ENCODE assay signal across 28 cellular contexts in genomic region chr4:111020961-111021360, GRCh38.
"Had no signal": no experiment of that assay in that cellular context is flagged by ENCODE, and none has a peak within 500 bp of the region (broad histone marks: within the 10 kb centered on the region; RNA-seq: fewer than 3 reads in every experiment).

No MANE protein-coding gene starts in this region.

- ATAC-seq: activated CD8-positive, alpha-beta memory T cell treated with anti-CD3 and anti-CD28 coated beads, Interleukin-2, amount 10 ng/mL, durations not matched to agents 7 days and 5 days; activated naive CD4-positive, alpha-beta T cell treated with anti-CD3 and anti-CD28 coated beads, Interleukin-2, amount 50 U/mL, for 72 hours; activated naive CD8-positive, alpha-beta T cell treated with anti-CD3 and anti-CD28 coated beads, Interleukin-2, amount 50 U/mL, for 24 hours; body of pancreas; SK-N-SH treated with all-trans-retinoic acid at 6 μM for 48 hours had no signal

- H3K27ac Mint-ChIP-seq: activated B cell treated with CpG ODN at 0.5 μM for 24 hours; activated CD4-positive, alpha-beta T cell treated with anti-CD3 and anti-CD28 coated beads, Interleukin-2, amount 10 ng/mL, durations not matched to agents 24 days and 14 days; activated CD8-positive, alpha-beta memory T cell treated with anti-CD3 and anti-CD28 coated beads, Interleukin-2, amount 10 ng/mL, durations not matched to agents 7 days and 5 days; activated naive CD4-positive, alpha-beta T cell treated with anti-CD3 and anti-CD28 coated beads, Interleukin-2, amount 50 U/mL, for 72 hours; activated naive CD8-positive, alpha-beta T cell treated with anti-CD3 and anti-CD28 coated beads, Interleukin-2, amount 50 U/mL, for 24 hours; activated T-cell treated with anti-CD3 and anti-CD28 coated beads, Interleukin-2, amount 50 U/mL, for 24 hours; activated T-helper 1 cell treated with anti-CD3 and anti-CD28 coated beads, Interleukin-12 subunit alpha, Interleukin-12 subunit beta, Interleukin-2, Interleukin-4 antibody, amounts not matched to agents 30 ng/mL and 10 ng/mL and 1 ng/mL, durations not matched to agents 14 hours and 24 hours and 36 hours; T-helper 1 cell treated with Interleukin-12 subunit alpha and Interleukin-12 subunit beta and Interleukin-4 antibody, amounts not matched to agents 30 μg/mL and 1 μg/mL, for 36 hours had no signal

- H3K4me1 ChIP-seq: ascending aorta, body of pancreas had no signal

- H3K9me3 ChIP-seq: ascending aorta, body of pancreas, MG63, SJSA1 had no signal

- H3K27ac ChIP-seq: ascending aorta, body of pancreas, SJSA1 had no signal

- H3K4me3 Mint-ChIP-seq: activated B cell treated with CpG ODN at 0.5 μM for 24 hours; activated CD4-positive, alpha-beta T cell treated with anti-CD3 and anti-CD28 coated beads, Interleukin-2, amount 10 ng/mL, durations not matched to agents 24 days and 14 days; activated CD8-positive, alpha-beta memory T cell treated with anti-CD3 and anti-CD28 coated beads, Interleukin-2, amount 10 ng/mL, durations not matched to agents 7 days and 5 days; activated naive CD8-positive, alpha-beta T cell treated with anti-CD3 and anti-CD28 coated beads, Interleukin-2, amount 50 U/mL, for 24 hours; activated T-cell treated with anti-CD3 and anti-CD28 coated beads, Interleukin-2, amount 50 U/mL, for 24 hours; activated T-helper 1 cell treated with anti-CD3 and anti-CD28 coated beads, Interleukin-12 subunit alpha, Interleukin-12 subunit beta, Interleukin-2, Interleukin-4 antibody, amounts not matched to agents 30 ng/mL and 10 ng/mL and 1 ng/mL, durations not matched to agents 14 hours and 24 hours and 36 hours; T-helper 1 cell treated with Interleukin-12 subunit alpha and Interleukin-12 subunit beta and Interleukin-4 antibody, amounts not matched to agents 30 μg/mL and 1 μg/mL, for 36 hours had no signal

- H3K27me3 Mint-ChIP-seq: activated B cell treated with CpG ODN at 0.5 μM for 24 hours; activated CD4-positive, alpha-beta T cell treated with anti-CD3 and anti-CD28 coated beads, Interleukin-2, amount 10 ng/mL, durations not matched to agents 24 days and 14 days; activated CD8-positive, alpha-beta memory T cell treated with anti-CD3 and anti-CD28 coated beads, Interleukin-2, amount 10 ng/mL, durations not matched to agents 7 days and 5 days; activated naive CD8-positive, alpha-beta T cell treated with anti-CD3 and anti-CD28 coated beads, Interleukin-2, amount 50 U/mL, for 24 hours; activated T-cell treated with anti-CD3 and anti-CD28 coated beads, Interleukin-2, amount 50 U/mL, for 24 hours had no signal

- H3K4me3 ChIP-seq: ascending aorta, body of pancreas, MG63, SJSA1 had no signal

- H3K36me3 Mint-ChIP-seq: activated CD8-positive, alpha-beta memory T cell treated with anti-CD3 and anti-CD28 coated beads, Interleukin-2, amount 10 ng/mL, durations not matched to agents 7 days and 5 days; activated naive CD4-positive, alpha-beta T cell treated with anti-CD3 and anti-CD28 coated beads, Interleukin-2, amount 50 U/mL, for 72 hours had no signal

- H3K36me3 ChIP-seq: ascending aorta, MG63, SJSA1 had no signal

- DNase-seq: activated B cell treated with CpG ODN at 0.5 μM for 24 hours; activated CD4-positive, alpha-beta T cell treated with anti-CD3 and anti-CD28 coated beads for 1 hour; activated CD4-positive, alpha-beta T cell treated with anti-CD3 and anti-CD28 coated beads, Interleukin-2, amount 10 ng/mL, durations not matched to agents 24 days and 14 days; activated CD4-positive, alpha-beta T cell treated with anti-CD3 and anti-CD28 coated beads, Interleukin-2, amount 50 U/mL, for 48 hours; activated CD8-positive, alpha-beta memory T cell treated with anti-CD3 and anti-CD28 coated beads, Interleukin-2, amount 10 ng/mL, durations not matched to agents 7 days and 5 days; activated effector memory CD4-positive, alpha-beta T cell treated with Interleukin-2 at 50 U/mL for 16 hours; activated naive CD4-positive, alpha-beta T cell treated with Interleukin-2 at 50 U/mL for 16 hours; activated naive CD8-positive, alpha-beta T cell treated with anti-CD3 and anti-CD28 coated beads, Interleukin-2, amount 50 U/mL, for 24 hours; activated T-cell treated with anti-CD3 and anti-CD28 coated beads, Interleukin-2, amount 50 U/mL, for 24 hours; amniotic stem cell; body of pancreas; central memory CD4-positive, alpha-beta T cell; MG63; MV-4-11; NCI-H1092 treated with DMSO at 0.1 percent for 48 hours; NCI-H1436 treated with DMSO at 0.1 percent for 48 hours; NCI-H187; NCI-H2081 treated with DMSO at 0.1 percent for 48 hours; NCI-H2171 treated with DMSO at 0.1 percent for 48 hours; NCI-H226; NCI-H526; SHP77 had no signal

- H3K27me3 ChIP-seq: ascending aorta, body of pancreas, MG63, SJSA1 had no signal

- H3K4me1 Mint-ChIP-seq: activated B cell treated with CpG ODN at 0.5 μM for 24 hours; activated CD4-positive, alpha-beta T cell treated with anti-CD3 and anti-CD28 coated beads, Interleukin-2, amount 10 ng/mL, durations not matched to agents 24 days and 14 days; activated CD8-positive, alpha-beta memory T cell treated with anti-CD3 and anti-CD28 coated beads, Interleukin-2, amount 10 ng/mL, durations not matched to agents 7 days and 5 days; activated naive CD8-positive, alpha-beta T cell treated with anti-CD3 and anti-CD28 coated beads, Interleukin-2, amount 50 U/mL, for 24 hours had no signal

- H3K9me3 Mint-ChIP-seq: activated B cell treated with CpG ODN at 0.5 μM for 24 hours; activated CD4-positive, alpha-beta T cell treated with anti-CD3 and anti-CD28 coated beads, Interleukin-2, amount 10 ng/mL, durations not matched to agents 24 days and 14 days; activated T-helper 1 cell treated with anti-CD3 and anti-CD28 coated beads, Interleukin-12 subunit alpha, Interleukin-12 subunit beta, Interleukin-2, Interleukin-4 antibody, amounts not matched to agents 30 ng/mL and 10 ng/mL and 1 ng/mL, durations not matched to agents 14 hours and 24 hours and 36 hours; T-helper 1 cell treated with Interleukin-12 subunit alpha and Interleukin-12 subunit beta and Interleukin-4 antibody, amounts not matched to agents 30 μg/mL and 1 μg/mL, for 36 hours had no signal
